Comparison of ENCODE assay signal across 1 cellular context in the genomic region with DNA sequence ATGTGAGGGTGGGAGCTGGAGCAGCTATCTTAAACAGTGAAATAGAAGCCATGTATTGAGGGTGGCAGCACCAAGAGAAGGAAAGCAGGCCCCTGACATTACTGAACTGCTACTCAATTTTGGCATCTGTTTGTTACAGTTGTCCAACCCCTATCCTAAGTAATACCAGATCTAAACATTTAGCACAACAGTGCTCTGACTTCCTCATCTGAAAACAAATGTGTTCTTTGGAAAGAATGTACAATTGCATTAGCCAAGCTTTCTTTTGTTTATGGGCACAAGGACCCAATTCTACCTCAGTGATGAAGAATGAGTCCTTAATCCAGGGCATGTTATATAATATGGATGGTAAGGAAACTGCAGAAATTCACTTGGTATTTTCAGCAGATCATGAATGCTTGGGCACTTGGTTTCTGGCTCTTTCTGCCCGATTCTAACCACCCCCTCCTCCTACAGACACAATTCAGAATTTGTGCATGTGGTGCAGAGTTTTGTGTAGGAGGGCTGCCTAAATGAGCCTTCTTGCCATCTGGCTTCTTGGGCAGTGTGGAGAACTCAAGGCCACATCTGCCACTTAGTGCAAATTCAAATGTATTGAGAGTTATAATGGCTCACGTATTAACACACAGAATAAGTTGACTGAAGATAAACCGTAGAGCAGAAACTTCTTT.
TF ChIP-seq lines count a peak whose summit lies in the region.

No MANE protein-coding gene starts in this region.

TF ChIP-seq in GM12878, 131 proteins besides CTCF, POLR2A, EP300 and RAD21:
- TF ChIP-seq, protein P1, sequence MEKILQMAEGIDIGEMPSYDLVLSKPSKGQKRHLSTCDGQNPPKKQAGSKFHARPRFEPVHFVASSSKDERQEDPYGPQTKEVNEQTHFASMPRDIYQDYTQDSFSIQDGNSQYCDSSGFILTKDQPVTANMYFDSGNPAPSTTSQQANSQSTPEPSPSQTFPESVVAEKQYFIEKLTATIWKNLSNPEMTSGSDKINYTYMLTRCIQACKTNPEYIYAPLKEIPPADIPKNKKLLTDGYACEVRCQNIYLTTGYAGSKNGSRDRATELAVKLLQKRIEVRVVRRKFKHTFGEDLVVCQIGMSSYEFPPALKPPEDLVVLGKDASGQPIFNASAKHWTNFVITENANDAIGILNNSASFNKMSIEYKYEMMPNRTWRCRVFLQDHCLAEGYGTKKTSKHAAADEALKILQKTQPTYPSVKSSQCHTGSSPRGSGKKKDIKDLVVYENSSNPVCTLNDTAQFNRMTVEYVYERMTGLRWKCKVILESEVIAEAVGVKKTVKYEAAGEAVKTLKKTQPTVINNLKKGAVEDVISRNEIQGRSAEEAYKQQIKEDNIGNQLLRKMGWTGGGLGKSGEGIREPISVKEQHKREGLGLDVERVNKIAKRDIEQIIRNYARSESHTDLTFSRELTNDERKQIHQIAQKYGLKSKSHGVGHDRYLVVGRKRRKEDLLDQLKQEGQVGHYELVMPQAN (conservative IDR thresholded peaks at IDR 0.05): no peak
- TF ChIP-seq, protein P2, sequence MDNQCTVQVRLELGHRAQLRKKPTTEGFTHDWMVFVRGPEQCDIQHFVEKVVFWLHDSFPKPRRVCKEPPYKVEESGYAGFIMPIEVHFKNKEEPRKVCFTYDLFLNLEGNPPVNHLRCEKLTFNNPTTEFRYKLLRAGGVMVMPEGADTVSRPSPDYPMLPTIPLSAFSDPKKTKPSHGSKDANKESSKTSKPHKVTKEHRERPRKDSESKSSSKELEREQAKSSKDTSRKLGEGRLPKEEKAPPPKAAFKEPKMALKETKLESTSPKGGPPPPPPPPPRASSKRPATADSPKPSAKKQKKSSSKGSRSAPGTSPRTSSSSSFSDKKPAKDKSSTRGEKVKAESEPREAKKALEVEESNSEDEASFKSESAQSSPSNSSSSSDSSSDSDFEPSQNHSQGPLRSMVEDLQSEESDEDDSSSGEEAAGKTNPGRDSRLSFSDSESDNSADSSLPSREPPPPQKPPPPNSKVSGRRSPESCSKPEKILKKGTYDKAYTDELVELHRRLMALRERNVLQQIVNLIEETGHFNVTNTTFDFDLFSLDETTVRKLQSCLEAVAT (IDR thresholded peaks at IDR 0.05): no peak
- TF ChIP-seq JUNB (IDR thresholded peaks at IDR 0.05) (no peak), SREBF2 (IDR thresholded peaks at IDR 0.05; ENCODE audit: low read length) (no peak), NR2C1 (IDR thresholded peaks at IDR 0.05) (no peak), TBL1XR1 (IDR thresholded peaks at IDR 0.05; ENCODE audit: low read depth, low read length) (no peak), WRNIP1 (IDR thresholded peaks at IDR 0.05; ENCODE audit: borderline replicate concordance, low read depth, low read length) (no peak), JUND (IDR thresholded peaks at IDR 0.05; ENCODE audit: low read depth, low read length) (no peak), ATF7 (IDR thresholded peaks at IDR 0.05; ENCODE audit: low read depth) (no peak)
- TF ChIP-seq, protein P3, sequence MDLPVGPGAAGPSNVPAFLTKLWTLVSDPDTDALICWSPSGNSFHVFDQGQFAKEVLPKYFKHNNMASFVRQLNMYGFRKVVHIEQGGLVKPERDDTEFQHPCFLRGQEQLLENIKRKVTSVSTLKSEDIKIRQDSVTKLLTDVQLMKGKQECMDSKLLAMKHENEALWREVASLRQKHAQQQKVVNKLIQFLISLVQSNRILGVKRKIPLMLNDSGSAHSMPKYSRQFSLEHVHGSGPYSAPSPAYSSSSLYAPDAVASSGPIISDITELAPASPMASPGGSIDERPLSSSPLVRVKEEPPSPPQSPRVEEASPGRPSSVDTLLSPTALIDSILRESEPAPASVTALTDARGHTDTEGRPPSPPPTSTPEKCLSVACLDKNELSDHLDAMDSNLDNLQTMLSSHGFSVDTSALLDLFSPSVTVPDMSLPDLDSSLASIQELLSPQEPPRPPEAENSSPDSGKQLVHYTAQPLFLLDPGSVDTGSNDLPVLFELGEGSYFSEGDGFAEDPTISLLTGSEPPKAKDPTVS (IDR thresholded peaks at IDR 0.05; ENCODE audit: low read depth, low read length): no peak
- TF ChIP-seq, protein P4, sequence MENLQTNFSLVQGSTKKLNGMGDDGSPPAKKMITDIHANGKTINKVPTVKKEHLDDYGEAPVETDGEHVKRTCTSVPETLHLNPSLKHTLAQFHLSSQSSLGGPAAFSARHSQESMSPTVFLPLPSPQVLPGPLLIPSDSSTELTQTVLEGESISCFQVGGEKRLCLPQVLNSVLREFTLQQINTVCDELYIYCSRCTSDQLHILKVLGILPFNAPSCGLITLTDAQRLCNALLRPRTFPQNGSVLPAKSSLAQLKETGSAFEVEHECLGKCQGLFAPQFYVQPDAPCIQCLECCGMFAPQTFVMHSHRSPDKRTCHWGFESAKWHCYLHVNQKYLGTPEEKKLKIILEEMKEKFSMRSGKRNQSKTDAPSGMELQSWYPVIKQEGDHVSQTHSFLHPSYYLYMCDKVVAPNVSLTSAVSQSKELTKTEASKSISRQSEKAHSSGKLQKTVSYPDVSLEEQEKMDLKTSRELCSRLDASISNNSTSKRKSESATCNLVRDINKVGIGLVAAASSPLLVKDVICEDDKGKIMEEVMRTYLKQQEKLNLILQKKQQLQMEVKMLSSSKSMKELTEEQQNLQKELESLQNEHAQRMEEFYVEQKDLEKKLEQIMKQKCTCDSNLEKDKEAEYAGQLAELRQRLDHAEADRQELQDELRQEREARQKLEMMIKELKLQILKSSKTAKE (IDR thresholded peaks at IDR 0.05; ENCODE audit: low read depth, poor library complexity, severe bottlenecking): no peak
- TF ChIP-seq, protein P5, sequence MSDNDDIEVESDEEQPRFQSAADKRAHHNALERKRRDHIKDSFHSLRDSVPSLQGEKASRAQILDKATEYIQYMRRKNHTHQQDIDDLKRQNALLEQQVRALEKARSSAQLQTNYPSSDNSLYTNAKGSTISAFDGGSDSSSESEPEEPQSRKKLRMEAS (IDR thresholded peaks at IDR 0.05; ENCODE audit: low read depth, low read length): no peak
